25 cellular contexts compared by ENCODE assay signal in genomic region chr5:38533286-38534121, GRCh38. TPM values are rescaled to one million over a fixed set of nuclear protein-coding genes. Genes with fewer than 3 reads are reported as not detected.
DNase-seq lines count a peak whose midpoint lies in the region; ATAC-seq and TF ChIP-seq lines count a peak whose summit lies in the region.
"Had no signal": no experiment of that assay in that cellular context is flagged by ENCODE, and none has a peak within 500 bp of the region (broad histone marks: within the 10 kb centered on the region; RNA-seq: fewer than 3 reads in every experiment).

No MANE protein-coding gene starts in this region.

- intact Hi-C loops in right cardiac atrium (cut with DNase I) (no loop called here), left colon (cut with DNase I, micrococcal nuclease) (no loop called here)

- H3K4me1 ChIP-seq in cardiac muscle cell (ENCODE audit: low read depth) (peaks cover 34% of the 10 kb centered on the region), right cardiac atrium (ENCODE audit: control insufficient read depth, insufficient read depth, low read length) (peaks cover 23% of the 10 kb centered on the region), SJCRH30 (peaks cover 46% of the 10 kb centered on the region), mesodermal cell (ENCODE audit: control insufficient read depth, insufficient read depth, low read length, poor library complexity, severe bottlenecking) (no peaks in the 10 kb centered on the region), gastroesophageal sphincter (peaks cover 2 to 70% (median 3%) of the 10 kb centered on the region in 3 donors)
- H3K4me1 ChIP-seq: colonic mucosa, HAP-1, Peyer's patch had no signal

- 70% methylated on average over 8 of the region's 8 CpGs for WGBS in right cardiac atrium
- 90 to 91% methylated on average over 3 to 4 of the region's 8 CpGs for WGBS in mesodermal cell (ENCODE audit: insufficient coverage in 2 of 2), 2 experiments
- WGBS in gastroesophageal sphincter (ENCODE audit: low coverage in 1 of 2), 2 donors = 64 to 72% methylated on average over 8 of the region's 8 CpGs

- TF ChIP-seq POLR2A in gastroesophageal sphincter (IDR thresholded peaks at IDR 0.05) = no peak

- H3K27me3 ChIP-seq in cardiac muscle cell (no peaks in the 10 kb centered on the region), right cardiac atrium (ENCODE audit: control insufficient read depth, insufficient read depth) (no peaks in the 10 kb centered on the region), SJCRH30 (no peaks in the 10 kb centered on the region), gastroesophageal sphincter (no peaks in the 10 kb centered on the region)
- H3K27me3 ChIP-seq: BE2C, colonic mucosa, heart left ventricle, Peyer's patch, SJSA1 had no signal

- H3K4me3 ChIP-seq in cardiac muscle cell = no peak overlapping the region
- no peak overlapping the region for H3K4me3 ChIP-seq in right cardiac atrium (ENCODE audit: low read length)
- no peak overlapping the region for H3K4me3 ChIP-seq in SJCRH30
- no peak overlapping the region for H3K4me3 ChIP-seq in mesodermal cell (ENCODE audit: extremely low read depth, insufficient read depth, low read length, poor library complexity, severe bottlenecking)
- no peak overlapping the region for H3K4me3 ChIP-seq in gastroesophageal sphincter
- H3K4me3 ChIP-seq: colonic mucosa, HAP-1, heart left ventricle, K562, Peyer's patch, SJSA1, thoracic aorta had no signal

- H3K9me3 ChIP-seq in cardiac muscle cell (ENCODE audit: low read depth) (no peaks in the 10 kb centered on the region), right cardiac atrium (ENCODE audit: control insufficient read depth, low read length) (peaks cover 6% of the 10 kb centered on the region), SJCRH30 (replicated peaks) (peaks cover 5% of the 10 kb centered on the region; the same call in 1 of the 2 replicates), mesodermal cell (ENCODE audit: control insufficient read depth, low read length) (peaks cover 4% of the 10 kb centered on the region), gastroesophageal sphincter (no peaks in the 10 kb centered on the region)
- H3K9me3 ChIP-seq: BE2C, colonic mucosa, HAP-1, Peyer's patch, SJSA1, thoracic aorta had no signal

- H3K27ac ChIP-seq in cardiac muscle cell (peak overlapping the region; percentile 0), right cardiac atrium (ENCODE audit: low read length) (no peak overlapping the region), SJCRH30 (peak overlapping the region; percentile 91), mesodermal cell (ENCODE audit: low read depth, low read length, severe bottlenecking) (peak overlapping the region; percentile 6), gastroesophageal sphincter (no peak overlapping the region)
- H3K27ac ChIP-seq: colonic mucosa, Peyer's patch, SJSA1, thoracic aorta had no signal

- TF ChIP-seq EP300 in gastroesophageal sphincter (IDR thresholded peaks at IDR 0.05) = no peak

- H3K36me3 ChIP-seq in cardiac muscle cell (no peaks in the 10 kb centered on the region), SJCRH30 (no peaks in the 10 kb centered on the region; the same call in 1 of the 2 replicates), mesodermal cell (ENCODE audit: control insufficient read depth, insufficient read depth, low read length) (peaks cover 9% of the 10 kb centered on the region), gastroesophageal sphincter (peaks cover 0 to under 1% of the 10 kb centered on the region in 2 donors)
- H3K36me3 ChIP-seq: BE2C, colonic mucosa, HAP-1, Peyer's patch, SJSA1, thoracic aorta had no signal

- TF ChIP-seq CTCF in cardiac muscle cell (IDR thresholded peaks at IDR 0.05; ENCODE audit: low read depth, low read length) (no peak), gastroesophageal sphincter (IDR thresholded peaks at IDR 0.05) (no peak)

- DNase-seq in cardiac muscle cell (ENCODE audit: low read depth in 1 of 2, low spot score in 1 of 2) = peak in 1 of 2 donors; percentile 47
- DNase-seq in right cardiac atrium = no peak
- peak in 1 of 2 experiments; percentile 33 for DNase-seq in SJCRH30
- DNase-seq in SIG-M5 (lab: John Stamatoyannopoulos, UW) = no peak
- DNase-seq in left colon = no peak
- DNase-seq: activated CD4-positive, CD25-positive, alpha-beta regulatory T cell treated with anti-CD3 and anti-CD28 coated beads, Interleukin-2, amount 50 U/mL, for 72 hours; activated CD8-positive, alpha-beta T cell treated with anti-CD3 and anti-CD28 coated beads for 36 hours; BE2C; CD8-positive, alpha-beta memory T cell; colonic mucosa; effector memory CD4-positive, alpha-beta T cell; heart left ventricle; NCI-H1417; NCI-H2081; NCI-H524; Peyer's patch; stimulated activated naive CD4-positive, alpha-beta T cell treated with Interleukin-2 at 50 U/mL for 16 hours; T-helper 1 cell had no signal

- ATAC-seq in right cardiac atrium (no peak), gastroesophageal sphincter (no peak), left colon (no peak)
- ATAC-seq: activated CD8-positive, alpha-beta T cell treated with anti-CD3 and anti-CD28 coated beads for 36 hours; activated naive CD4-positive, alpha-beta T cell treated with anti-CD3 and anti-CD28 coated beads, Interleukin-2, amount 50 U/mL, for 72 hours; heart left ventricle; K562 had no signal

RNA-seq across cellular contexts. Expression of gene LIFR, which starts 22.9 kb away (rescaled TPM):
- total RNA-seq in cardiac muscle cell (21.4 and 35.6 TPM in 2 replicates), right cardiac atrium (10 to 100 TPM; 45.3 to 66.9 (median 63.4) TPM), gastroesophageal sphincter (100 to 1,000 TPM in 1 of 4 donors, 10 to 100 TPM in 3; 61.8 to 105 (median 78.0) TPM), left colon (10 to 100 TPM in 1 of 2 donors, 1 to 10 TPM in 1; 8.1 to 18.6 TPM)
- polyA plus RNA-seq in cardiac muscle cell (20.7 and 29.1 TPM in 2 replicates), right cardiac atrium (16.8 TPM)
- 27.4 and 30.6 TPM in 2 replicates for total RNA-seq in SJCRH30 (2014; rRNA removed; shearing (Covaris generic))
- polyA plus RNA-seq in mesodermal cell (2013, experiment 1 of 2) = 75.5 TPM
- polyA plus RNA-seq in mesodermal cell (2013, experiment 2 of 2) = 78.2 TPM
- total RNA-seq: activated CD8-positive, alpha-beta T cell treated with anti-CD3 and anti-CD28 coated beads for 36 hours; CD8-positive, alpha-beta memory T cell had no signal
- polyA plus RNA-seq: CD8-positive, alpha-beta memory T cell had no signal

Comparison
In these comparisons a context has a peak if more than half of its experiments do, and no peak if none do; other contexts are left out.
1. H3K27ac ChIP-seq: peak in cardiac muscle cell (single experiment), SJCRH30 (single experiment) and mesodermal cell (single experiment); none in right cardiac atrium (single experiment) and gastroesophageal sphincter (0 of 4).